In the genomic region with DNA sequence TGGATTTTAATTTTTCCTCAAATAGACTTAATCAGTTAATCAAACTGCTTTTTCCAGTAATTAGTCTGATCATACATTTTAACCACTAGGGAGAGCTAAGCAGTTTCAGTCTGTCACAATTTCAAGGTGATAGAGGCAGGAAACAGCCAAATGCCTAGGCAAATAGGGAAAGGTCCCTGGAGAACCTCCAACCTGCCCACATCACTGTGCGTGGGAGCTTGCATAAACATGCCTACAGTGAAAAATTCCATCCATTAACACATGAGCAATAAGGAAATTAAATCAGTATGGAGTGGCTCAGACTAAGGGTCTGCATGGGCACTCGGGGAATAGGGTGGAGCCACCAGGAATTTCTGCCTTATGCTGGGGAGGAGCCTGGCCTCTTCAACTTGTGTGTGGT, we compare ENCODE assay signal across 11 cellular contexts.
A peak's percentile ranks its signal among the peaks of the same experiment; 100 is the strongest.
DNase-seq lines count a peak whose midpoint lies in the region; ATAC-seq and TF ChIP-seq lines count a peak whose summit lies in the region.
"Had no signal": no experiment of that assay in that cellular context is flagged by ENCODE, and none has a peak within 500 bp of the region (broad histone marks: within the 10 kb centered on the region; RNA-seq: fewer than 3 reads in every experiment).

No MANE protein-coding gene starts in this region.

- no peaks in the 10 kb centered on the region for H3K27me3 ChIP-seq in breast epithelium

- no peak overlapping the region for H3K4me3 ChIP-seq in breast epithelium
- H3K4me3 ChIP-seq: coronary artery had no signal

- no peak for ATAC-seq in HG02884 (IDR thresholded peaks at IDR 0.05; ENCODE audit: unreplicated experiment)
- no peak for ATAC-seq in Right ventricle myocardium inferior
- no peak for ATAC-seq in GM19395 (IDR thresholded peaks at IDR 0.05; ENCODE audit: unreplicated experiment)

- H3K27ac ChIP-seq in breast epithelium = peak overlapping the region; percentile 18 to 62
- H3K27ac ChIP-seq: coronary artery had no signal

- TF ChIP-seq CTCF in breast epithelium (IDR thresholded peaks at IDR 0.05) = peak in 1 of 3 donors; percentile 15

- no peaks in the 10 kb centered on the region for H3K4me1 ChIP-seq in breast epithelium
- H3K4me1 ChIP-seq: BE2C had no signal

- DNase-seq in Ammon's horn (ENCODE audit: low spot score) (peak; percentile 3), LoVo (ENCODE audit: low spot score) (peak; percentile 16), breast epithelium (ENCODE audit: low spot score in 2 of 2) (no peak), left kidney (ENCODE audit: low read depth, low spot score) (peak; percentile 56), Right ventricle myocardium inferior (ENCODE audit: missing footprints) (no peak)
- no peak for DNase-seq in activated naive CD4-positive, alpha-beta T cell treated with Interleukin-2 at 50 U/mL for 16 hours
- DNase-seq: BE2C, NCI-H524 treated with DMSO at 0.1 percent for 48 hours had no signal

- no peaks in the 10 kb centered on the region for H3K36me3 ChIP-seq in breast epithelium
- H3K36me3 ChIP-seq: BE2C had no signal

- H3K9me3 ChIP-seq in breast epithelium = no peaks in the 10 kb centered on the region
- H3K9me3 ChIP-seq: BE2C had no signal

- intact Hi-C loops in breast epithelium (cut with DNase I; ENCODE audit: low total_unique reads) = no loop called here
- intact Hi-C loops in Right ventricle myocardium inferior (cut with DNase I) = no loop called here

- TF ChIP-seq POLR2A in breast epithelium (IDR thresholded peaks at IDR 0.05) = no peak

Comparison
In these comparisons a context has a peak if more than half of its experiments do, and no peak if none do; other contexts are left out.
1. DNase-seq: peak in Ammon's horn (single experiment), LoVo (single experiment) and left kidney (single experiment); none in breast epithelium (0 of 2), activated naive CD4-positive, alpha-beta T cell treated with Interleukin-2 at 50 U/mL for 16 hours (single experiment) and Right ventricle myocardium inferior (single experiment).